Comparison of ENCODE assay signal across 17 cellular contexts in genomic region chr9:2145746-2146145, GRCh38.
DNase-seq lines count a peak whose midpoint lies in the region; ATAC-seq and TF ChIP-seq lines count a peak whose summit lies in the region.
"Had no signal": no experiment of that assay in that cellular context is flagged by ENCODE, and none has a peak within 500 bp of the region (broad histone marks: within the 10 kb centered on the region; RNA-seq: fewer than 3 reads in every experiment).

No MANE protein-coding gene starts in this region.

- H3K36me3 ChIP-seq in BLaER1 = peaks cover 75% of the 10 kb centered on the region
- H3K36me3 ChIP-seq in BLaER1 treated with 17β-estradiol and CSF1 and Interleukin-3, amounts not matched to agents 10 nM and 100 nM = peaks cover 42 to 93% (median 70%) of the 10 kb centered on the region in 11 experiments
- no peaks in the 10 kb centered on the region for H3K36me3 ChIP-seq in uterus
- H3K36me3 ChIP-seq: BE2C had no signal

- H3K27me3 Mint-ChIP-seq in T-helper 17 cell = no peaks in the 10 kb centered on the region
- H3K27me3 Mint-ChIP-seq: CD4-positive, CD25-positive, alpha-beta regulatory T cell had no signal

- TF ChIP-seq POLR2A in uterus (IDR thresholded peaks at IDR 0.05) = no peak

- no peak overlapping the region for H3K4me3 Mint-ChIP-seq in T-helper 17 cell
- H3K4me3 Mint-ChIP-seq: CD4-positive, CD25-positive, alpha-beta regulatory T cell; HFFc6 had no signal

- no peak for ATAC-seq in T-helper 17 cell

- H3K4me1 ChIP-seq in BLaER1 (peaks cover 22% of the 10 kb centered on the region), uterus (no peaks in the 10 kb centered on the region)
- H3K4me1 ChIP-seq in BLaER1 treated with 17β-estradiol and CSF1 and Interleukin-3, amounts not matched to agents 10 nM and 100 nM = peaks cover 12 to 23% (median 19%) of the 10 kb centered on the region in 10 experiments
- H3K4me1 ChIP-seq: A549, BE2C had no signal

- H3K4me3 ChIP-seq in BLaER1 = no peak overlapping the region
- H3K4me3 ChIP-seq in BLaER1 treated with 17β-estradiol and CSF1 and Interleukin-3, amounts not matched to agents 10 nM and 100 nM = no peak overlapping the region
- H3K4me3 ChIP-seq in uterus = no peak overlapping the region
- H3K4me3 ChIP-seq: A549 had no signal

- H3K27me3 ChIP-seq in BLaER1 (no peaks in the 10 kb centered on the region), uterus (no peaks in the 10 kb centered on the region)
- H3K27me3 ChIP-seq in BLaER1 treated with 17β-estradiol and CSF1 and Interleukin-3, amounts not matched to agents 10 nM and 100 nM = no peaks in the 10 kb centered on the region
- H3K27me3 ChIP-seq: BE2C had no signal

- peaks cover 46% of the 10 kb centered on the region for H3K4me1 Mint-ChIP-seq in T-helper 17 cell

- H3K27ac Mint-ChIP-seq in T-helper 17 cell = peak overlapping the region; percentile 67

- peak overlapping the region; percentile 59 for H3K4me2 ChIP-seq in BLaER1
- H3K4me2 ChIP-seq in BLaER1 treated with 17β-estradiol and CSF1 and Interleukin-3, amounts not matched to agents 10 nM and 100 nM = peak overlapping the region in 10 of 11 experiments; percentile 1 to 68 (median 46); a peak in 14 of 22 replicates
- H3K4me2 ChIP-seq: A549 had no signal

- TF ChIP-seq CTCF in uterus (IDR thresholded peaks at IDR 0.05) = no peak

- H3K27ac ChIP-seq in BLaER1 (peak overlapping the region; percentile 14; the same call in 1 of the 2 replicates), uterus (no peak overlapping the region)
- peak overlapping the region in 6 of 11 experiments; percentile 5 to 39 (median 24); a peak in 7 of 22 replicates for H3K27ac ChIP-seq in BLaER1 treated with 17β-estradiol and CSF1 and Interleukin-3, amounts not matched to agents 10 nM and 100 nM
- H3K27ac ChIP-seq: A549 had no signal

- DNase-seq in T-helper 17 cell (no peak), islet precursor cell (peak; percentile 19), uterus (no peak), COLO829 (ENCODE audit: low spot score) (no peak), C1 segment of cervical spinal cord (lab: John Stamatoyannopoulos, UW) (no peak)
- DNase-seq in activated CD4-positive, alpha-beta T cell treated with anti-CD3 and anti-CD28 coated beads, Interleukin-2, amount 50 U/mL, for 4 hours = no peak
- DNase-seq: BE2C; CD4-positive, CD25-positive, alpha-beta regulatory T cell; COR-L47; DMS153; DMS79 treated with DMSO at 0.1 percent for 48 hours; EL; HCEC 1CT; HFFc6 had no signal

- H3K36me3 Mint-ChIP-seq in T-helper 17 cell (ENCODE audit: low read depth) = peaks cover 3% of the 10 kb centered on the region

- no peak overlapping the region for H3K9ac ChIP-seq in BLaER1
- H3K9ac ChIP-seq in BLaER1 treated with 17β-estradiol and CSF1 and Interleukin-3, amounts not matched to agents 10 nM and 100 nM = no peak overlapping the region

- intact Hi-C loops in uterus (cut with DNase I; ENCODE audit: low total_unique reads) = no loop called here

- H3K9me3 ChIP-seq in BLaER1 (peaks cover 32% of the 10 kb centered on the region), T-helper 17 cell (ENCODE audit: control insufficient read depth, low read length, poor library complexity, severe bottlenecking) (no peaks in the 10 kb centered on the region), uterus (no peaks in the 10 kb centered on the region)
- peaks cover 22 to 37% (median 32%) of the 10 kb centered on the region in 11 experiments; a peak in 21 of 22 replicates for H3K9me3 ChIP-seq in BLaER1 treated with 17β-estradiol and CSF1 and Interleukin-3, amounts not matched to agents 10 nM and 100 nM (replicated peaks in 1 of 11)
- H3K9me3 ChIP-seq: A549, BE2C had no signal

- H4K20me1 ChIP-seq in BLaER1 = no peaks in the 10 kb centered on the region
- H4K20me1 ChIP-seq in BLaER1 treated with 17β-estradiol and CSF1 and Interleukin-3, amounts not matched to agents 10 nM and 100 nM = peaks cover 0 to 65% (median 0%) of the 10 kb centered on the region in 11 experiments; a peak in 4 of 22 replicates

Comparison
In these comparisons a context has a peak if more than half of its experiments do, and no peak if none do; other contexts are left out.
1. H3K27ac ChIP-seq: peak in BLaER1 (single experiment) and BLaER1 treated with 17β-estradiol and CSF1 and Interleukin-3, amounts not matched to agents 10 nM and 100 nM (6 of 11); none in uterus (0 of 2).